8 cellular contexts compared by ENCODE assay signal in genomic region chr11:74311352-74311926, GRCh38. TPM values are rescaled to one million over a fixed set of nuclear protein-coding genes. Genes with fewer than 3 reads are reported as not detected.
DNase-seq lines count a peak whose midpoint lies in the region; ATAC-seq and TF ChIP-seq lines count a peak whose summit lies in the region.

P4HA3 (minus strand) TSS chr11:74311640; CDS start chr11:74311611, 29 bp downstream.

- ATAC-seq in esophagus mucosa (peak; percentile 86), natural killer cell (peak; percentile 70 to 95 (median 83)), HG02623 (IDR thresholded peaks at IDR 0.05; ENCODE audit: unreplicated experiment) (no peak)

- no peak within 1 kb of the TSS for H3K27ac Mint-ChIP-seq in natural killer cell
- H3K27ac Mint-ChIP-seq in stimulated activated naive CD8-positive, alpha-beta T cell treated with anti-CD3 and anti-CD28 coated beads, Interleukin-15, Interleukin-2, amounts not matched to agents 100 ng/mL and 50 ng/mL, for 24 hours: peak within 1 kb of the TSS; percentile 3

- peaks cover 38 to 45% of the 10 kb centered on the region in 2 donors for H3K27me3 Mint-ChIP-seq in natural killer cell (ENCODE audit: low read depth in 2 of 2)
- H3K27me3 Mint-ChIP-seq in stimulated activated naive CD8-positive, alpha-beta T cell treated with anti-CD3 and anti-CD28 coated beads, Interleukin-15, Interleukin-2, amounts not matched to agents 100 ng/mL and 50 ng/mL, for 24 hours: peaks cover 49% of the 10 kb centered on the region

- DNase-seq in DMS53 treated with DMSO at 0.1 percent for 48 hours (lab: John Stamatoyannopoulos, UW; ENCODE audit: unreplicated experiment) (peak; percentile 53), NCI-H146 (lab: John Stamatoyannopoulos, UW) (peak; percentile 60), natural killer cell (no peak), middle frontal gyrus (ENCODE audit: extremely low spot score, low spot score) (no peak)
- DNase-seq in activated CD8-positive, alpha-beta memory T cell treated with anti-CD3 and anti-CD28 coated beads, Interleukin-2, amount 50 U/mL, for 4 hours: peak; percentile 29

- peak within 1 kb of the TSS; percentile 72 for H3K4me3 Mint-ChIP-seq in natural killer cell
- peak within 1 kb of the TSS; percentile 22 for H3K4me3 Mint-ChIP-seq in stimulated activated naive CD8-positive, alpha-beta T cell treated with anti-CD3 and anti-CD28 coated beads, Interleukin-15, Interleukin-2, amounts not matched to agents 100 ng/mL and 50 ng/mL, for 24 hours

- H3K36me3 Mint-ChIP-seq in natural killer cell: peaks cover 2% of the 10 kb centered on the region
- H3K36me3 Mint-ChIP-seq in stimulated activated naive CD8-positive, alpha-beta T cell treated with anti-CD3 and anti-CD28 coated beads, Interleukin-15, Interleukin-2, amounts not matched to agents 100 ng/mL and 50 ng/mL, for 24 hours (ENCODE audit: low read depth): peaks cover 4% of the 10 kb centered on the region

- TF ChIP-seq CTCF in natural killer cell (IDR thresholded peaks at IDR 0.05): no peak

- intact Hi-C loops in natural killer cell (cut with micrococcal nuclease): no loop called here

- peaks cover 5 to 11% of the 10 kb centered on the region in 2 donors for H3K4me1 Mint-ChIP-seq in natural killer cell
- peaks cover 7% of the 10 kb centered on the region for H3K4me1 Mint-ChIP-seq in stimulated activated naive CD8-positive, alpha-beta T cell treated with anti-CD3 and anti-CD28 coated beads, Interleukin-15, Interleukin-2, amounts not matched to agents 100 ng/mL and 50 ng/mL, for 24 hours (ENCODE audit: low read depth)

- peaks cover 2 to 3% of the 10 kb centered on the region in 2 donors for H3K9me3 Mint-ChIP-seq in natural killer cell
- H3K9me3 Mint-ChIP-seq in stimulated activated naive CD8-positive, alpha-beta T cell treated with anti-CD3 and anti-CD28 coated beads, Interleukin-15, Interleukin-2, amounts not matched to agents 100 ng/mL and 50 ng/mL, for 24 hours: peaks cover 9% of the 10 kb centered on the region

RNA-seq across cellular contexts. Expression of gene P4HA3, which starts in this region (rescaled TPM):
- total RNA-seq in esophagus mucosa (0.20 TPM), natural killer cell (not detected)

Comparison
In these comparisons a context has a peak if more than half of its experiments do, and no peak if none do; other contexts are left out.
1. Peak in ATAC-seq in esophagus mucosa; RNA of the gene not detected or under 1 TPM.
2. Peak in ATAC-seq in natural killer cell; RNA of the gene not detected or under 1 TPM.
3. DNase-seq: peak in DMS53 treated with DMSO at 0.1 percent for 48 hours (single experiment), NCI-H146 (single experiment) and activated CD8-positive, alpha-beta memory T cell treated with anti-CD3 and anti-CD28 coated beads, Interleukin-2, amount 50 U/mL, for 4 hours (single experiment); none in natural killer cell (single experiment) and middle frontal gyrus (single experiment).